Comparison of ENCODE assay signal across 8 cellular contexts in genomic region chr1:1637479-1637875, GRCh38. TPM values are rescaled to one million over a fixed set of nuclear protein-coding genes. Genes with fewer than 3 reads are reported as not detected.
DNase-seq lines count a peak whose midpoint lies in the region; ATAC-seq, FAIRE-seq and TF ChIP-seq lines count a peak whose summit lies in the region.
"Not testable (repeated sequence)": the region's sequence is repeated elsewhere in the genome, so short reads cannot be mapped to it uniquely, and the experiment has no call there.
"Had no signal": no experiment of that assay in that cellular context is flagged by ENCODE, and none has a peak within 500 bp of the region (broad histone marks: within the 10 kb centered on the region; RNA-seq: fewer than 3 reads in every experiment).

No MANE protein-coding gene starts in this region.

- ATAC-seq in lower lobe of right lung, sciatic nerve: not testable (repeated sequence)

- not testable (repeated sequence) for H3K27ac ChIP-seq in kidney (ENCODE audit: low read depth in 2 of 2, low read length in 2 of 2); lower lobe of right lung; stomach

- WGBS in stomach, 5 donors = 88 to 94% (median 91%) methylated on average over 10 to 14 of the region's 14 CpGs

- peak; percentile 11 for DNase-seq in activated CD4-positive, CD25-positive, alpha-beta regulatory T cell treated with anti-CD3 and anti-CD28 coated beads, Interleukin-2, amount 50 U/mL, for 72 hours
- peak; percentile 33 for DNase-seq in activated effector memory CD4-positive, alpha-beta T cell treated with anti-CD3 and anti-CD28 coated beads, Interleukin-2, amount 50 U/mL, for 16 hours
- DNase-seq in cardiac septum (ENCODE audit: low spot score) (peak; percentile 22), kidney (peak; percentile 41), lower lobe of right lung (peak; percentile 22), sciatic nerve (ENCODE audit: low spot score) (peak; percentile 41), stomach (peak; percentile 0)

- not testable (repeated sequence) for TF ChIP-seq CTCF in kidney (IDR thresholded peaks at IDR 0.05; ENCODE audit: borderline replicate concordance, extremely low read depth, insufficient read depth); lower lobe of right lung (IDR thresholded peaks at IDR 0.05); stomach (IDR thresholded peaks at IDR 0.05)

- FAIRE-seq in kidney (lab: Jason Lieb, UNC) = not testable (repeated sequence)

- not testable (repeated sequence) for H3K4me3 ChIP-seq in kidney (ENCODE audit: low read length in 2 of 2); lower lobe of right lung; stomach

- not testable (repeated sequence) for H3K9ac ChIP-seq in kidney (ENCODE audit: low read length in 2 of 2)

- TF ChIP-seq EP300 in stomach (IDR thresholded peaks at IDR 0.05) = not testable (repeated sequence)

- intact Hi-C loops in cardiac septum (cut with DNase I); kidney (cut with DNase I); lower lobe of right lung (cut with DNase I); sciatic nerve (cut with DNase I); stomach (cut with DNase I; ENCODE audit: low total_unique reads): not testable (repeated sequence)

- not testable (repeated sequence) for H3K36me3 ChIP-seq in kidney (ENCODE audit: control insufficient read depth in 1 of 2, insufficient read depth in 2 of 2, low read length in 2 of 2)
- H3K36me3 ChIP-seq in lower lobe of right lung (peaks cover 19% of the 10 kb centered on the region), stomach (peaks cover 15 to 54% (median 41%) of the 10 kb centered on the region in 4 donors)

- H3K27me3 ChIP-seq in lower lobe of right lung (ENCODE audit: low read depth); stomach: not testable (repeated sequence)

- H3K4me1 ChIP-seq in kidney (ENCODE audit: control insufficient read depth in 1 of 2, insufficient read depth in 1 of 2, low read depth in 1 of 2, low read length in 2 of 2); lower lobe of right lung; stomach: not testable (repeated sequence)

- TF ChIP-seq POLR2A in stomach (IDR thresholded peaks at IDR 0.05) = not testable (repeated sequence)

- not testable (repeated sequence) for H3K9me3 ChIP-seq in kidney (ENCODE audit: control insufficient read depth in 1 of 2, low read length in 2 of 2); lower lobe of right lung; stomach

RNA-seq across cellular contexts. Expression of gene MMP23B, which starts 5.5 kb away (rescaled TPM):
- 60.2 TPM for total RNA-seq in cardiac septum
- 7.1 TPM for total RNA-seq in kidney
- 4.0 TPM for polyA plus RNA-seq in kidney (ENCODE audit: insufficient read depth, low read depth, low replicate concordance)
- 27.2 TPM for total RNA-seq in lower lobe of right lung
- 5.4 TPM for total RNA-seq in sciatic nerve
- 100 to 1,000 TPM in 1 of 5 donors, 10 to 100 TPM in 4; 15.1 to 111 (median 19.3) TPM for total RNA-seq in stomach
- polyA plus RNA-seq in stomach = 10 to 100 TPM in 2 of 3 donors, 1 to 10 TPM in 1; 5.5 to 16.2 (median 12.7) TPM
- total RNA-seq: GM23248 had no signal

RNA-seq across cellular contexts. Expression of gene CDK11B, which starts 21.3 kb away (rescaled TPM):
- total RNA-seq in cardiac septum (30.4 TPM), kidney (24.0 TPM), lower lobe of right lung (23.0 TPM), sciatic nerve (27.9 TPM), stomach (10 to 100 TPM in 4 of 5 donors, 1 to 10 TPM in 1; 9.0 to 62.6 (median 29.3) TPM)
- polyA plus RNA-seq in kidney (ENCODE audit: insufficient read depth, low read depth, low replicate concordance) (13.9 TPM), stomach (10 to 100 TPM; 21.6 to 37.4 (median 27.9) TPM)

RNA-seq across cellular contexts. Expression of gene MIB2, which starts 22.2 kb away (rescaled TPM):
- total RNA-seq in cardiac septum = 82.4 TPM
- total RNA-seq in kidney = 61.6 TPM
- polyA plus RNA-seq in kidney (ENCODE audit: insufficient read depth, low read depth, low replicate concordance) = 35.6 TPM
- total RNA-seq in lower lobe of right lung = 82.5 TPM
- 68.4 TPM for total RNA-seq in sciatic nerve
- total RNA-seq in stomach = 100 to 1,000 TPM in 3 of 5 donors, 10 to 100 TPM in 2; 21.5 to 871 (median 193) TPM
- 100 to 1,000 TPM; 124 to 139 (median 136) TPM for polyA plus RNA-seq in stomach

RNA-seq across cellular contexts. Expression of gene FNDC10, which starts 37.5 kb away (rescaled TPM):
- total RNA-seq in cardiac septum (1.7 TPM), kidney (2.6 TPM), lower lobe of right lung (7.7 TPM), sciatic nerve (2.4 TPM), stomach (10 to 100 TPM in 1 of 5 donors, under 1 TPM in 1, not detected in 3; 0.29 to 20.0 TPM)
- polyA plus RNA-seq in kidney (ENCODE audit: insufficient read depth, low read depth, low replicate concordance) (18.2 TPM), stomach (1 to 10 TPM; 2.1 to 5.1 (median 4.0) TPM)

RNA-seq across cellular contexts. Expression of gene SLC35E2B, which starts 55.1 kb away (rescaled TPM):
- total RNA-seq in cardiac septum (19.1 TPM), kidney (50.2 TPM), lower lobe of right lung (52.7 TPM), sciatic nerve (45.6 TPM), stomach (100 to 1,000 TPM in 1 of 5 donors, 10 to 100 TPM in 4; 16.9 to 105 (median 64.5) TPM)
- polyA plus RNA-seq in kidney (ENCODE audit: insufficient read depth, low read depth, low replicate concordance) (11.3 TPM), stomach (10 to 100 TPM; 11.2 to 16.7 (median 11.3) TPM)
